ENCODE assay signal across 10 cellular contexts in genomic region chrX:102077426-102077825, GRCh38. TPM values are rescaled to one million over a fixed set of nuclear protein-coding genes. Genes with fewer than 3 reads are reported as not detected.
"Had no signal": no experiment of that assay in that cellular context is flagged by ENCODE, and none has a peak within 500 bp of the region (broad histone marks: within the 10 kb centered on the region; RNA-seq: fewer than 3 reads in every experiment).

No MANE protein-coding gene starts in this region.

- H3K9me3 ChIP-seq: HAP-1 had no signal

- H3K4me1 ChIP-seq: HAP-1 had no signal

- FAIRE-seq: HTR-8/SVneo, K562 had no signal

- DNase-seq: H7, HFFc6, IMR-90, KG1 had no signal

- H3K36me3 ChIP-seq: HAP-1 had no signal

- H3K4me3 ChIP-seq: GM23338, HAP-1, K562 had no signal

- ATAC-seq: GM23338, HCT116, K562 had no signal

- H2AFZ ChIP-seq: GM23338 had no signal

- H3K4me2 ChIP-seq: GM23338 had no signal

RNA-seq across cellular contexts. Expression of gene TCEAL2, which starts 48.1 kb away (rescaled TPM):
- total RNA-seq: HT-29, IMR-90, K562 had no signal
- polyA plus RNA-seq: IMR-90, K562 had no signal
